2 cellular contexts compared by ENCODE assay signal in genomic region chr14:74584966-74585365, GRCh38.
TF ChIP-seq lines count a peak whose summit lies in the region.

No MANE protein-coding gene starts in this region.

TF ChIP-seq in SK-N-SH, 30 proteins besides CTCF, POLR2A, EP300 and RAD21 (continued from another document):
- TF ChIP-seq MEF2A (IDR thresholded peaks at IDR 0.05; ENCODE audit: borderline replicate concordance, low read depth) (no peak), ZBTB33 (IDR thresholded peaks at IDR 0.05; ENCODE audit: borderline replicate concordance, low read depth) (no peak), PBX3 (IDR thresholded peaks at IDR 0.05) (no peak), SMC3 (IDR thresholded peaks at IDR 0.05; ENCODE audit: low read depth, low read length) (no peak), NFIC (IDR thresholded peaks at IDR 0.05; ENCODE audit: borderline replicate concordance) (no peak), NRF1 (IDR thresholded peaks at IDR 0.05; ENCODE audit: low read depth, low read length) (no peak), FOXM1 (IDR thresholded peaks at IDR 0.05; ENCODE audit: low read depth) (no peak), YY1 (IDR thresholded peaks at IDR 0.05; ENCODE audit: low read depth) (no peak)
- TF ChIP-seq, protein P1, sequence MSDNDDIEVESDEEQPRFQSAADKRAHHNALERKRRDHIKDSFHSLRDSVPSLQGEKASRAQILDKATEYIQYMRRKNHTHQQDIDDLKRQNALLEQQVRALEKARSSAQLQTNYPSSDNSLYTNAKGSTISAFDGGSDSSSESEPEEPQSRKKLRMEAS (IDR thresholded peaks at IDR 0.05; ENCODE audit: low read depth), result no peak

TF ChIP-seq in SK-N-SH treated with all-trans-retinoic acid at 6 μM for 48 hours, 23 proteins besides CTCF, POLR2A, EP300 and RAD21 (continued from another document):
- no peak for TF ChIP-seq CSRNP3 (CRISPR knock-in tag; IDR thresholded peaks at IDR 0.05)
- TF ChIP-seq ZFP3 (CRISPR knock-in tag; IDR thresholded peaks at IDR 0.05), result no peak
- TF ChIP-seq RARB (CRISPR knock-in tag; IDR thresholded peaks at IDR 0.05), result no peak
- no peak for TF ChIP-seq ZNF565 (CRISPR knock-in tag; conservative IDR thresholded peaks at IDR 0.05; ENCODE audit: low read depth)
- TF ChIP-seq CREB5 (CRISPR knock-in tag; IDR thresholded peaks at IDR 0.05; ENCODE audit: low read depth), result no peak
- TF ChIP-seq ZNF70 (CRISPR knock-in tag; IDR thresholded peaks at IDR 0.05), result no peak
- no peak for TF ChIP-seq ZFP30 (CRISPR knock-in tag; IDR thresholded peaks at IDR 0.05)
- no peak for TF ChIP-seq ESRRG (CRISPR knock-in tag; IDR thresholded peaks at IDR 0.05)
- TF ChIP-seq, protein P2, sequence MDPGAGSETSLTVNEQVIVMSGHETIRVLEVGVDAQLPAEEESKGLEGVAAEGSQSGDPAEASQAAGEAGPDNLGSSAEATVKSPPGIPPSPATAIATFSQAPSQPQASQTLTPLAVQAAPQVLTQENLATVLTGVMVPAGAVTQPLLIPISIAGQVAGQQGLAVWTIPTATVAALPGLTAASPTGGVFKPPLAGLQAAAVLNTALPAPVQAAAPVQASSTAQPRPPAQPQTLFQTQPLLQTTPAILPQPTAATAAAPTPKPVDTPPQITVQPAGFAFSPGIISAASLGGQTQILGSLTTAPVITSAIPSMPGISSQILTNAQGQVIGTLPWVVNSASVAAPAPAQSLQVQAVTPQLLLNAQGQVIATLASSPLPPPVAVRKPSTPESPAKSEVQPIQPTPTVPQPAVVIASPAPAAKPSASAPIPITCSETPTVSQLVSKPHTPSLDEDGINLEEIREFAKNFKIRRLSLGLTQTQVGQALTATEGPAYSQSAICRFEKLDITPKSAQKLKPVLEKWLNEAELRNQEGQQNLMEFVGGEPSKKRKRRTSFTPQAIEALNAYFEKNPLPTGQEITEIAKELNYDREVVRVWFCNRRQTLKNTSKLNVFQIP (CRISPR knock-in tag; IDR thresholded peaks at IDR 0.05; ENCODE audit: borderline replicate concordance, low read depth), result no peak
